In the genomic region with DNA sequence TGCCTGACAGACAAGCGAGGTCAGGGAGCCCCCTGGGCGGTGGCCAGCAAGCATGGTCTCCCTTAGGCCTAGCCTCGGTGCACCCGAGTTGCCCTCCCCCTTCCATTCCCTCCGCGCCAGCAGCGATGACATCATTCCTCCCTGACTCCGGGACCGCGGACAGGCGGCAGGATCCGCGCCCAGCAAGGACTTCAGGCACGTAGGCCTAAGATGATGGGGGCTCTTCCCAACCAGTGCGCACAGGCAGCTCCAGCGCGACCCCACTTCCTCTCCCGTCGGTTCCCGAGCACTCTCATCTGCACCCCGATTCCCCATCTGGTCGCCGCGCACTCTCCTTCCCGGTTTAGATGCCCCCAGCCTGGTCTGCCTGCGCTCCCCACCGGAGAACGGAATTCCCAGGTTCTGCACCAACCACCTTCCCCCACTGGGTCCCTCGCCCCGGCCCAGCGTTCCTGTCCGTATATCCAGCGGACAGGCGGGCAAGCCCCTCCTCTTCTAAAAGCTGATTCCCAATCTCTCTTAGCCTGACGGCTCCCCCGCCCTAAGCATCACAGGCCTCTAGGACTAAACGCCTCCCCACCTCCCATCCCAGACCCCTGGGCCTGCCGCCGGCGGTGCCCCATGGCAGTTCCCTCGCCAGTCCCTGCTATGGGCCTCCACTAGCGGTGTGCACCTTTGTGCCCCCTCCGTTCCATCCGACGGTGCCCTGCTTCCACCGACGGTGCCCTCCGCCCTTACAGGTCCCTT, we compare ENCODE assay signal across 1 cellular context.
TF ChIP-seq lines count a peak whose summit lies in the region.

No MANE protein-coding gene starts in this region.

TF ChIP-seq in WTC11, 78 proteins besides CTCF, POLR2A, EP300 and RAD21 (continued from another document):
- TF ChIP-seq, protein P1, sequence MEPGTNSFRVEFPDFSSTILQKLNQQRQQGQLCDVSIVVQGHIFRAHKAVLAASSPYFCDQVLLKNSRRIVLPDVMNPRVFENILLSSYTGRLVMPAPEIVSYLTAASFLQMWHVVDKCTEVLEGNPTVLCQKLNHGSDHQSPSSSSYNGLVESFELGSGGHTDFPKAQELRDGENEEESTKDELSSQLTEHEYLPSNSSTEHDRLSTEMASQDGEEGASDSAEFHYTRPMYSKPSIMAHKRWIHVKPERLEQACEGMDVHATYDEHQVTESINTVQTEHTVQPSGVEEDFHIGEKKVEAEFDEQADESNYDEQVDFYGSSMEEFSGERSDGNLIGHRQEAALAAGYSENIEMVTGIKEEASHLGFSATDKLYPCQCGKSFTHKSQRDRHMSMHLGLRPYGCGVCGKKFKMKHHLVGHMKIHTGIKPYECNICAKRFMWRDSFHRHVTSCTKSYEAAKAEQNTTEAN (CRISPR knock-in tag; IDR thresholded peaks at IDR 0.05), result no peak
- TF ChIP-seq RELA (CRISPR knock-in tag; IDR thresholded peaks at IDR 0.05; ENCODE audit: borderline replicate concordance), result no peak
- no peak for TF ChIP-seq FOXK1 (CRISPR knock-in tag; IDR thresholded peaks at IDR 0.05)
- TF ChIP-seq, protein P2, sequence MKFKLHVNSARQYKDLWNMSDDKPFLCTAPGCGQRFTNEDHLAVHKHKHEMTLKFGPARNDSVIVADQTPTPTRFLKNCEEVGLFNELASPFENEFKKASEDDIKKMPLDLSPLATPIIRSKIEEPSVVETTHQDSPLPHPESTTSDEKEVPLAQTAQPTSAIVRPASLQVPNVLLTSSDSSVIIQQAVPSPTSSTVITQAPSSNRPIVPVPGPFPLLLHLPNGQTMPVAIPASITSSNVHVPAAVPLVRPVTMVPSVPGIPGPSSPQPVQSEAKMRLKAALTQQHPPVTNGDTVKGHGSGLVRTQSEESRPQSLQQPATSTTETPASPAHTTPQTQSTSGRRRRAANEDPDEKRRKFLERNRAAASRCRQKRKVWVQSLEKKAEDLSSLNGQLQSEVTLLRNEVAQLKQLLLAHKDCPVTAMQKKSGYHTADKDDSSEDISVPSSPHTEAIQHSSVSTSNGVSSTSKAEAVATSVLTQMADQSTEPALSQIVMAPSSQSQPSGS (CRISPR knock-in tag; IDR thresholded peaks at IDR 0.05; ENCODE audit: borderline replicate concordance, low read depth), result no peak; the same call in 1 of the 2 replicates
